ENCODE assay signal across 12 cellular contexts in the genomic region with DNA sequence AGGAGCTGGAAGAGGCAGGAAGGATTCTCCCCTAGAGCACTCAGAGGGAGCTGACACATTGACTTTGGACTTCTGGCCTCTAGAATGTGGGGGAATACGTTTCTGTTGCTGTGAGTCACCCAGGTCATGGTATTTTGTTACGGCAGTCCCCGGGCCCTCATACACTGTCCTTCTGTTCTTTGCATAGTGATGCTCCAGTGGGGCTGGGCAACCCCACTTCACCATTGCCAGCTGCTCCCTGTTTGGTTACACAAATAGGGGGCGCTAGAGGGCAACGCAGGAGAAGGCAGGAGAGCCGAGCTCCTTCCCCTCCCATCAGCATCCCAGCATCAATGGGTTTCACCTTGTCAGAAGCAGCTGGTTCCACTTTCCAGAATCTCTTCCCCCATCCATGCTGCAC.
DNase-seq lines count a peak whose midpoint lies in the region; ATAC-seq, FAIRE-seq and TF ChIP-seq lines count a peak whose summit lies in the region.
"Had no signal": no experiment of that assay in that cellular context is flagged by ENCODE, and none has a peak within 500 bp of the region (broad histone marks: within the 10 kb centered on the region; RNA-seq: fewer than 3 reads in every experiment).

No MANE protein-coding gene starts in this region.

- H3K4me3 ChIP-seq in neural progenitor cell, result no peak overlapping the region

- H3K36me3 Mint-ChIP-seq in chondrocyte (ENCODE audit: low read depth) (no peaks in the 10 kb centered on the region), neural progenitor cell (no peaks in the 10 kb centered on the region)
- H3K36me3 Mint-ChIP-seq in natural killer cell treated with Interleukin-12 subunit alpha and Interleukin-12 subunit beta and Interleukin-15 and Interleukin-18, amount 100 ng/mL, for 72 hours, result no peaks in the 10 kb centered on the region

- no peaks in the 10 kb centered on the region for H3K4me1 ChIP-seq in neural progenitor cell

- DNase-seq in NCI-H1105 treated with DMSO at 0.1 percent for 48 hours (lab: John Stamatoyannopoulos, UW), result peak; percentile 2
- no peak for DNase-seq in NCI-H1105 (lab: John Stamatoyannopoulos, UW)
- no peak for DNase-seq in chondrocyte (ENCODE audit: low spot score)
- DNase-seq in neural progenitor cell (ENCODE audit: low spot score), result peak; percentile 79
- DNase-seq in natural killer cell treated with Interleukin-12 subunit alpha and Interleukin-12 subunit beta and Interleukin-15 and Interleukin-18, amount 100 ng/mL, for 72 hours (ENCODE audit: low spot score), result no peak
- no peak for DNase-seq in RCC 7860 (ENCODE audit: low spot score)
- DNase-seq: NCI-H2227 treated with DMSO at 0.1 percent for 48 hours; stimulated activated CD4-positive, alpha-beta T cell treated with anti-CD3 and anti-CD28 coated beads, Interleukin-12 subunit alpha, Interleukin-12 subunit beta, amount 100 ng/mL, for 4 hours had no signal

- no peak for FAIRE-seq in RCC 7860 (lab: Jason Lieb, UNC)

- H3K27ac ChIP-seq in neural progenitor cell, result no peak overlapping the region

- H3K4me2 ChIP-seq in neural progenitor cell, result no peak overlapping the region

- H3K9me3 ChIP-seq in neural progenitor cell (ENCODE audit: low read depth), result no peaks in the 10 kb centered on the region

- H2AFZ ChIP-seq in neural progenitor cell (replicated peaks), result no peak overlapping the region

- no peaks in the 10 kb centered on the region for H4K20me1 ChIP-seq in neural progenitor cell (ENCODE audit: low read depth)

- H3K36me3 ChIP-seq in neural progenitor cell, result no peaks in the 10 kb centered on the region

- H3K4me3 Mint-ChIP-seq in chondrocyte (ENCODE audit: unreplicated experiment) (no peak overlapping the region), neural progenitor cell (no peak overlapping the region)
- H3K4me3 Mint-ChIP-seq in natural killer cell treated with Interleukin-12 subunit alpha and Interleukin-12 subunit beta and Interleukin-15 and Interleukin-18, amount 100 ng/mL, for 72 hours, result no peak overlapping the region
- H3K4me3 Mint-ChIP-seq: activated T-cell treated with anti-CD3 and anti-CD28 coated beads, Interleukin-2, amount 50 U/mL, for 72 hours; B cell had no signal

- H3K4me1 Mint-ChIP-seq in chondrocyte (ENCODE audit: low read depth) (no peaks in the 10 kb centered on the region), neural progenitor cell (no peaks in the 10 kb centered on the region)
- H3K4me1 Mint-ChIP-seq in natural killer cell treated with Interleukin-12 subunit alpha and Interleukin-12 subunit beta and Interleukin-15 and Interleukin-18, amount 100 ng/mL, for 72 hours (ENCODE audit: low read depth in 2 of 2), result no peaks in the 10 kb centered on the region
- H3K4me1 Mint-ChIP-seq: B cell had no signal

- no peak for ATAC-seq in natural killer cell treated with Interleukin-12 subunit alpha and Interleukin-12 subunit beta and Interleukin-15 and Interleukin-18, amount 100 ng/mL, for 72 hours
- no peak for ATAC-seq in HG02884 (IDR thresholded peaks at IDR 0.05; ENCODE audit: unreplicated experiment)
- ATAC-seq: activated T-cell treated with anti-CD3 and anti-CD28 coated beads, Interleukin-2, amount 50 U/mL, for 72 hours had no signal

- no peak overlapping the region for H3K9ac ChIP-seq in neural progenitor cell

- TF ChIP-seq CTCF in LNCAP (IDR thresholded peaks at IDR 0.05), result peak; percentile 23; the same call in 1 of the 2 replicates
- TF ChIP-seq CTCF in chondrocyte (IDR thresholded peaks at IDR 0.05), result peak; percentile 26
- peak; percentile 76 for TF ChIP-seq CTCF in neural progenitor cell (IDR thresholded peaks at IDR 0.05)

- peaks cover 5% of the 10 kb centered on the region for H3K27me3 ChIP-seq in neural progenitor cell

- H3F3A ChIP-seq in neural progenitor cell (ENCODE audit: low read depth), result no peaks in the 10 kb centered on the region

- no peaks in the 10 kb centered on the region for H3K79me2 ChIP-seq in neural progenitor cell (ENCODE audit: low read depth)

- H3K27me3 Mint-ChIP-seq in chondrocyte (ENCODE audit: low read depth), result peaks cover 38% of the 10 kb centered on the region
- peaks cover 27% of the 10 kb centered on the region for H3K27me3 Mint-ChIP-seq in neural progenitor cell (ENCODE audit: insufficient read depth, low read depth)
- peaks cover 16 to 23% of the 10 kb centered on the region in 2 donors for H3K27me3 Mint-ChIP-seq in natural killer cell treated with Interleukin-12 subunit alpha and Interleukin-12 subunit beta and Interleukin-15 and Interleukin-18, amount 100 ng/mL, for 72 hours

- H3K9me3 Mint-ChIP-seq in chondrocyte (ENCODE audit: low read depth), result peaks cover 17% of the 10 kb centered on the region
- H3K9me3 Mint-ChIP-seq in neural progenitor cell, result peaks cover 3% of the 10 kb centered on the region
- peaks cover 4% of the 10 kb centered on the region for H3K9me3 Mint-ChIP-seq in natural killer cell treated with Interleukin-12 subunit alpha and Interleukin-12 subunit beta and Interleukin-15 and Interleukin-18, amount 100 ng/mL, for 72 hours

- H3K27ac Mint-ChIP-seq in chondrocyte (ENCODE audit: unreplicated experiment), result no peak overlapping the region
- H3K27ac Mint-ChIP-seq in neural progenitor cell, result no peak overlapping the region
- H3K27ac Mint-ChIP-seq in natural killer cell treated with Interleukin-12 subunit alpha and Interleukin-12 subunit beta and Interleukin-15 and Interleukin-18, amount 100 ng/mL, for 72 hours, result no peak overlapping the region
- H3K27ac Mint-ChIP-seq: activated T-cell treated with anti-CD3 and anti-CD28 coated beads, Interleukin-2, amount 50 U/mL, for 72 hours; B cell had no signal

Comparison
In these comparisons a context has a peak if more than half of its experiments do, and no peak if none do; other contexts are left out.
1. DNase-seq: peak in NCI-H1105 treated with DMSO at 0.1 percent for 48 hours (single experiment) and neural progenitor cell (single experiment); none in NCI-H1105 (single experiment), chondrocyte (single experiment), natural killer cell treated with Interleukin-12 subunit alpha and Interleukin-12 subunit beta and Interleukin-15 and Interleukin-18, amount 100 ng/mL, for 72 hours (single experiment) and RCC 7860 (single experiment).
2. CTCF ChIP-seq: peak in every context shown above with its lines; median percentile 76 in neural progenitor cell; 26 in chondrocyte; 23 in LNCAP.